ENCODE assay signal across 1 cellular context in genomic region chr6:168093071-168093505, GRCh38.
TF ChIP-seq lines count a peak whose summit lies in the region.

No MANE protein-coding gene starts in this region.

TF ChIP-seq in HepG2, 621 proteins besides CTCF, POLR2A, EP300 and RAD21 (continued from another document and continues in another):
- TF ChIP-seq NFKBIZ (CRISPR knock-in tag; IDR thresholded peaks at IDR 0.05) (no peak), KDM4B (CRISPR knock-in tag; IDR thresholded peaks at IDR 0.05) (no peak), BHLHE40 (IDR thresholded peaks at IDR 0.05; ENCODE audit: low read length) (no peak), SOX6 (IDR thresholded peaks at IDR 0.05) (no peak), SOX6 (CRISPR knock-in tag; IDR thresholded peaks at IDR 0.05) (peak; percentile 39; the same call in 1 of the 2 replicates), CHD4 (IDR thresholded peaks at IDR 0.05; ENCODE audit: borderline replicate concordance, low read length) (no peak), ZMYM2 (CRISPR knock-in tag; IDR thresholded peaks at IDR 0.05) (no peak), NFIC (IDR thresholded peaks at IDR 0.05; ENCODE audit: low read length) (no peak), HOXA9 (CRISPR knock-in tag; IDR thresholded peaks at IDR 0.05; ENCODE audit: borderline replicate concordance) (no peak), NFIB (CRISPR knock-in tag; IDR thresholded peaks at IDR 0.05; ENCODE audit: borderline replicate concordance) (no peak), ZNF777 (CRISPR knock-in tag; IDR thresholded peaks at IDR 0.05) (peak; percentile 59; the same call in 1 of the 2 replicates), ARID5B (CRISPR knock-in tag; IDR thresholded peaks at IDR 0.05) (peak; percentile 48; the same call in 1 of the 2 replicates), TIGD3 (CRISPR knock-in tag; IDR thresholded peaks at IDR 0.05; ENCODE audit: borderline replicate concordance) (no peak), ZBTB40 (IDR thresholded peaks at IDR 0.05) (no peak), ZBTB40 (CRISPR knock-in tag; IDR thresholded peaks at IDR 0.05) (peak; percentile 14; the same call in 1 of the 2 replicates), HNF4A (CRISPR knock-in tag; IDR thresholded peaks at IDR 0.05) (peak; percentile 46; the same call in 1 of the 2 replicates), NR2F6 (IDR thresholded peaks at IDR 0.05) (0 out of 2 replicates have a peak, but pooled peaks have one; percentile 29), NR2F6 (CRISPR knock-in tag; IDR thresholded peaks at IDR 0.05) (no peak), SOX13 (IDR thresholded peaks at IDR 0.05) (no peak), SOX13 (CRISPR knock-in tag; conservative IDR thresholded peaks at IDR 0.05 in 1 of 2, IDR thresholded peaks at IDR 0.05 in 1 of 2) (no peak), BRD4 (CRISPR knock-in tag; IDR thresholded peaks at IDR 0.05) (no peak), SKI (IDR thresholded peaks at IDR 0.05; ENCODE audit: partially characterized antibody) (peak; percentile 48), ESRRA (CRISPR knock-in tag; IDR thresholded peaks at IDR 0.05; ENCODE audit: low read depth) (peak; percentile 72; the same call in 1 of the 2 replicates), TBX2 (CRISPR knock-in tag; IDR thresholded peaks at IDR 0.05; ENCODE audit: borderline replicate concordance) (peak; percentile 28; the same call in 1 of the 2 replicates), ZZZ3 (CRISPR knock-in tag; IDR thresholded peaks at IDR 0.05; ENCODE audit: borderline replicate concordance) (no peak), SAP130 (CRISPR knock-in tag; IDR thresholded peaks at IDR 0.05; ENCODE audit: low read depth) (no peak), HNF1B (CRISPR knock-in tag; IDR thresholded peaks at IDR 0.05) (no peak), AFF4 (CRISPR knock-in tag; IDR thresholded peaks at IDR 0.05) (no peak), RXRA (CRISPR knock-in tag; IDR thresholded peaks at IDR 0.05) (peak; percentile 39; the same call in 1 of the 2 replicates), FOXA3 (CRISPR knock-in tag; IDR thresholded peaks at IDR 0.05) (0 out of 2 replicates have a peak, but pooled peaks have one; percentile 17), SMARCE1 (IDR thresholded peaks at IDR 0.05; ENCODE audit: borderline replicate concordance) (no peak), EEA1 (CRISPR knock-in tag; IDR thresholded peaks at IDR 0.05; ENCODE audit: borderline replicate concordance) (no peak), ZNF619 (CRISPR knock-in tag; IDR thresholded peaks at IDR 0.05) (no peak), ETV5 (CRISPR knock-in tag; IDR thresholded peaks at IDR 0.05; ENCODE audit: borderline replicate concordance) (no peak), SIX4 (CRISPR knock-in tag; IDR thresholded peaks at IDR 0.05) (no peak), PBX3 (CRISPR knock-in tag; IDR thresholded peaks at IDR 0.05; ENCODE audit: borderline replicate concordance) (no peak), KMT2B (CRISPR knock-in tag; IDR thresholded peaks at IDR 0.05) (no peak), SSRP1 (CRISPR knock-in tag; IDR thresholded peaks at IDR 0.05) (no peak), ZNF503 (CRISPR knock-in tag; IDR thresholded peaks at IDR 0.05) (no peak), ZFAT (CRISPR knock-in tag; conservative IDR thresholded peaks at IDR 0.05) (no peak), ZNF556 (CRISPR knock-in tag; IDR thresholded peaks at IDR 0.05; ENCODE audit: borderline replicate concordance) (no peak)
